In the genomic region with DNA sequence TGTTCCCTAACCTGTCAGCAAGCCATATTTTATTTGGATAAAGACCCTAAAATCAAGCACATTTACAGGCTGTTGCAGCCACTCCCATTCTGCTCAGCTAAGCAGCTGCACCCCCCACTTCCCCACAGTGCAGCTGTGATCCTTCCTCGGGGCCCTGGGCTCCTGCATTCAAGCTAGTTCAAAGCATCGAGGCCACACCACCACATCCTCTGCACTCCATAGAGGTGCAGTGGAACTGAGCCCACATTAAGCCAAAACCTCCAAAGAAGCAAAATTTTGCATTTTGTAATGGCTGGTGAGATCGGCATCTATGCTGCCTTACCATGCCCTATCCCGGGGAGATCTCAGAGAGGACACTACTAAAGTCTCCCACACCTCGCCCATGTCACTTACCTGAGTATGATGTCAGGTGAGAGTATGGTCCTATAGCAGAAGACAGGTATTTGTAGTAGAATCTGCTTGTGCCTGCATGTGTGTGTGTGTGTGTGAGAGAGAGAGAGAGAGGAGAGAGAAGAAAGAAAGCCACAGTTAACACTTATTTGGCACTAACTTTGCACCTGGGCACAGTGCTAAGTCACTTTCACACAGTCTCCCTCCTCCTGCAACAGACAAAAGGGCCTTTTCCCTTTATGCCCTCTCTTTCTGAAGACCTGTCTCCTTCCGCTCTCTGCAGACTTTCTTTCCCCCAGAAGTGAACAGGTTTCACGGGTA, we compare ENCODE assay signal across 13 cellular contexts.
DNase-seq lines count a peak whose midpoint lies in the region; ATAC-seq, FAIRE-seq and TF ChIP-seq lines count a peak whose summit lies in the region.
"Had no signal": no experiment of that assay in that cellular context is flagged by ENCODE, and none has a peak within 500 bp of the region (broad histone marks: within the 10 kb centered on the region; RNA-seq: fewer than 3 reads in every experiment).

No MANE protein-coding gene starts in this region.

- in situ Hi-C loops in GM13977 (cut with MboI; ENCODE audit: low pct_unique_long_range_greater_than_20kb, low sequenced_read_pairs, unreplicated experiment) = no loop called here

- peaks cover 4 to 9% (median 6%) of the 10 kb centered on the region in 3 donors for H3K27me3 Mint-ChIP-seq in immature natural killer cell (ENCODE audit: low read depth in 3 of 3)
- no peaks in the 10 kb centered on the region for H3K27me3 Mint-ChIP-seq in stimulated activated naive CD8-positive, alpha-beta T cell treated with anti-CD3 and anti-CD28 coated beads, Interleukin-15, amount 100 ng/mL, for 72 hours

- H3K36me3 Mint-ChIP-seq in immature natural killer cell = no peaks in the 10 kb centered on the region

- no peaks in the 10 kb centered on the region for H3K9me3 Mint-ChIP-seq in immature natural killer cell
- no peaks in the 10 kb centered on the region for H3K9me3 Mint-ChIP-seq in stimulated activated naive CD8-positive, alpha-beta T cell treated with anti-CD3 and anti-CD28 coated beads, Interleukin-15, amount 100 ng/mL, for 72 hours

- peak; percentile 64 for DNase-seq in activated CD8-positive, alpha-beta memory T cell treated with anti-CD3 and anti-CD28 coated beads for 24 hours
- DNase-seq in activated CD8-positive, alpha-beta memory T cell treated with anti-CD3 and anti-CD28 coated beads, Interleukin-2, amount 50 U/mL, for 48 hours = no peak
- peak; percentile 33 for DNase-seq in activated CD8-positive, alpha-beta memory T cell treated with anti-CD3 and anti-CD28 coated beads, Interleukin-2, amount 50 U/mL, for 4 hours
- DNase-seq in immature natural killer cell (peak; percentile 15 to 38 (median 26)), GM13977 (ENCODE audit: low spot score) (no peak), urothelium cell line (ENCODE audit: low spot score) (no peak), NK-92 (lab: John Stamatoyannopoulos, UW; ENCODE audit: unreplicated experiment) (no peak)
- DNase-seq in stimulated activated naive CD8-positive, alpha-beta T cell treated with anti-CD3 and anti-CD28 coated beads, Interleukin-15, amount 100 ng/mL, for 72 hours = peak; percentile 16 to 35
- DNase-seq: aorta, heart left ventricle, NCI-H1694 treated with DMSO at 0.1 percent for 48 hours had no signal

- no peak for TF ChIP-seq CTCF in GM13977 (IDR thresholded peaks at IDR 0.05; ENCODE audit: extremely low read depth, insufficient read depth, missing control alignments)

- peak overlapping the region in 4 of 6 donors; percentile 0 to 79 (median 66) for H3K27ac Mint-ChIP-seq in immature natural killer cell
- peak overlapping the region; percentile 27 to 62 for H3K27ac Mint-ChIP-seq in stimulated activated naive CD8-positive, alpha-beta T cell treated with anti-CD3 and anti-CD28 coated beads, Interleukin-15, amount 100 ng/mL, for 72 hours

- H3K4me1 Mint-ChIP-seq in immature natural killer cell = peaks cover 12 to 20% of the 10 kb centered on the region in 2 donors
- H3K4me1 Mint-ChIP-seq in stimulated activated naive CD8-positive, alpha-beta T cell treated with anti-CD3 and anti-CD28 coated beads, Interleukin-15, amount 100 ng/mL, for 72 hours = peaks cover 39% of the 10 kb centered on the region

- ATAC-seq in stimulated activated naive CD8-positive, alpha-beta T cell treated with anti-CD3 and anti-CD28 coated beads, Interleukin-15, amount 100 ng/mL, for 72 hours = peak; percentile 92
- ATAC-seq: heart left ventricle had no signal

- peak overlapping the region; percentile 31 to 50 (median 46) for H3K4me3 Mint-ChIP-seq in immature natural killer cell
- peak overlapping the region; percentile 49 to 68 for H3K4me3 Mint-ChIP-seq in stimulated activated naive CD8-positive, alpha-beta T cell treated with anti-CD3 and anti-CD28 coated beads, Interleukin-15, amount 100 ng/mL, for 72 hours

- no peak for FAIRE-seq in urothelium cell line (lab: Jason Lieb, UNC)
- FAIRE-seq: endometrium, TTC549 had no signal

Comparison
In these comparisons a context has a peak if more than half of its experiments do, and no peak if none do; other contexts are left out.
1. DNase-seq: peak in activated CD8-positive, alpha-beta memory T cell treated with anti-CD3 and anti-CD28 coated beads for 24 hours (single experiment), activated CD8-positive, alpha-beta memory T cell treated with anti-CD3 and anti-CD28 coated beads, Interleukin-2, amount 50 U/mL, for 4 hours (single experiment), immature natural killer cell (3 of 3) and stimulated activated naive CD8-positive, alpha-beta T cell treated with anti-CD3 and anti-CD28 coated beads, Interleukin-15, amount 100 ng/mL, for 72 hours (2 of 2); none in activated CD8-positive, alpha-beta memory T cell treated with anti-CD3 and anti-CD28 coated beads, Interleukin-2, amount 50 U/mL, for 48 hours (single experiment), GM13977 (single experiment), urothelium cell line (single experiment) and NK-92 (single experiment).